Comparison of ENCODE assay signal across 8 cellular contexts in the genomic region with DNA sequence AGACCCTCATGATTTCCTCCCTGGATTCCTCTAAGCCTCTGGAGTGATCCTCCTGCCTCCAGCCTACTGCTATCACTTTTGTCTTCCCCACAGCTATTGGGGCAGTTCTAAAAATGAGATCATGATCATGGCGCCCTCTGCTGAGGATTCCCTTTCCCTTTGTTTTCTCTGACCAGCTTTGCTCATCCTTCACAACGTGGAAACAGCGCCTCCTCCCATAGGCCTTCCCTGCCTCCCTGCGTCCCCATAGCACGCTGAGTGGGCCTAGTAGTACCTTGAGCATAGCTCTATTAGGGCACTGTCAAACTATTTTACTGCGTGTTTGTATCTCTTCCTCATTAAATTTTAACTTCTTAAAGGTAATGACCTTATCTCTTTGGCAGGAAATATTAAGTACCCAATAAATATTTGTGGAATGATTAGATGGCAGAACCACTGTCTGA.
DNase-seq lines count a peak whose midpoint lies in the region; ATAC-seq and TF ChIP-seq lines count a peak whose summit lies in the region.

No MANE protein-coding gene starts in this region.

- H3K79me2 ChIP-seq in Karpas-422 (ENCODE audit: low read length): no peaks in the 10 kb centered on the region
- H3K79me2 ChIP-seq in PC-3 (ENCODE audit: low read length): no peaks in the 10 kb centered on the region

- no peak overlapping the region for H3K4me2 ChIP-seq in Karpas-422 (ENCODE audit: low read depth, low read length, poor library complexity, severe bottlenecking)
- H3K4me2 ChIP-seq in PC-3 (ENCODE audit: low read length): peak overlapping the region; percentile 69

- TF ChIP-seq EP300 in transverse colon (IDR thresholded peaks at IDR 0.05; ENCODE audit: low read depth): no peak
- TF ChIP-seq EP300 in gastroesophageal sphincter (IDR thresholded peaks at IDR 0.05): no peak

- in situ Hi-C loops in transverse colon (cut with MboI; ENCODE audit: low pct_ligation_motif_present in 1 of 4, low pct_unique_long_range_greater_than_20kb in 1 of 4, low sequenced_read_pairs in 3 of 4): loop anchor here in 1 of 4 donors (25.0 kb wide), 1 partner anchor 686 kb away; no protein-coding TSS in a partner anchor

- H2AFZ ChIP-seq in Karpas-422 (ENCODE audit: low read length) (no peak overlapping the region), PC-3 (ENCODE audit: low read length) (peak overlapping the region; percentile 45; the same call in 1 of the 2 replicates)

- DNase-seq in D341Med (ENCODE audit: low spot score) (peak; percentile 75), Karpas-422 (peak; percentile 82), PC-3 (peak; percentile 84), caudate nucleus (lab: John Stamatoyannopoulos, UW) (peak in 56 of 61 donors; percentile 12 to 88 (median 67)), transverse colon (peak; percentile 55)

- no peaks in the 10 kb centered on the region for H3K36me3 ChIP-seq in Karpas-422 (ENCODE audit: insufficient read depth, low read length)
- no peaks in the 10 kb centered on the region for H3K36me3 ChIP-seq in PC-3 (ENCODE audit: low read depth, low read length)
- no peaks in the 10 kb centered on the region for H3K36me3 ChIP-seq in liver (ENCODE audit: control insufficient read depth in 4 of 4, insufficient read depth in 3 of 4, low read depth in 1 of 4, low read length in 3 of 4)
- no peaks in the 10 kb centered on the region for H3K36me3 ChIP-seq in transverse colon
- H3K36me3 ChIP-seq in gastroesophageal sphincter: no peaks in the 10 kb centered on the region

- intact Hi-C loops in PC-3 (cut with micrococcal nuclease): loop anchor here (1.0 to 10.0 kb wide), 10 partner anchors 69 to 727 kb away; a partner anchor contains a TSS
- intact Hi-C loops in transverse colon (cut with DNase I; ENCODE audit: low total_unique reads): no loop called here

- ATAC-seq in GM21381 (IDR thresholded peaks at IDR 0.05; ENCODE audit: unreplicated experiment) (peak; percentile 73), PC-3 (peak; percentile 88), gastroesophageal sphincter (no peak)

- BruUV-seq in PC-3 (replicated peaks; lab: Mats Ljungman, UMichigan): no TSS peak

- TF ChIP-seq POLR2A in transverse colon (IDR thresholded peaks at IDR 0.05) (no peak), gastroesophageal sphincter (IDR thresholded peaks at IDR 0.05) (no peak)

- no peaks in the 10 kb centered on the region for H3F3A ChIP-seq in PC-3 (ENCODE audit: low read length, unreplicated experiment)

- H3K9me2 ChIP-seq in Karpas-422 (replicated peaks; ENCODE audit: insufficient read depth, low read length): no peaks in the 10 kb centered on the region
- no peaks in the 10 kb centered on the region for H3K9me2 ChIP-seq in PC-3 (replicated peaks; ENCODE audit: low read length)

- H3K9me3 ChIP-seq in Karpas-422 (ENCODE audit: low read length) (no peaks in the 10 kb centered on the region), PC-3 (ENCODE audit: low read length) (no peaks in the 10 kb centered on the region), liver (ENCODE audit: control insufficient read depth in 4 of 4, low read length in 3 of 4) (no peaks in the 10 kb centered on the region), transverse colon (no peaks in the 10 kb centered on the region), gastroesophageal sphincter (no peaks in the 10 kb centered on the region)

- H3K27ac ChIP-seq in Karpas-422 (ENCODE audit: low read length) (no peak overlapping the region), PC-3 (ENCODE audit: low read length) (peak overlapping the region; percentile 69), caudate nucleus (ENCODE audit: low read depth, low read length) (peak overlapping the region; percentile 71), liver (ENCODE audit: low read depth in 1 of 2, low read length in 2 of 2) (no peak overlapping the region), transverse colon (no peak overlapping the region), gastroesophageal sphincter (no peak overlapping the region)

- 14% methylated on average over 6 of the region's 6 CpGs for WGBS in liver
- 13 to 21% methylated on average over 3 to 6 of the region's 6 CpGs for WGBS in transverse colon (ENCODE audit: low coverage in 1 of 2), 2 donors
- WGBS in gastroesophageal sphincter (ENCODE audit: low coverage in 1 of 2), 2 donors: 26 to 46% methylated on average over 6 of the region's 6 CpGs

- CTCF ChIA-PET in PC-3 (lab: Charles Lee): interaction anchor here (0.7 to 1.1 kb wide), 6 partner anchors 204 to 728 kb away, joined by 3 to 5 read pairs (median 3); no protein-coding TSS in a partner anchor

- H3K9ac ChIP-seq in Karpas-422 (ENCODE audit: low read length) (no peak overlapping the region), PC-3 (ENCODE audit: low read length) (peak overlapping the region; percentile 14), liver (ENCODE audit: low read depth in 1 of 2, low read length in 2 of 2) (peak overlapping the region in 1 of 2 donors; percentile 7)

- H3K27me3 ChIP-seq in Karpas-422 (ENCODE audit: low read length) (no peaks in the 10 kb centered on the region), PC-3 (ENCODE audit: low read length) (no peaks in the 10 kb centered on the region), liver (ENCODE audit: control insufficient read depth in 4 of 4, insufficient read depth in 4 of 4, low read length in 3 of 4) (no peaks in the 10 kb centered on the region), transverse colon (no peaks in the 10 kb centered on the region), gastroesophageal sphincter (peaks cover 4% of the 10 kb centered on the region)

- H3K4me1 ChIP-seq in Karpas-422 (ENCODE audit: low read length) (no peaks in the 10 kb centered on the region), PC-3 (ENCODE audit: insufficient read depth, low read length) (peaks cover 27% of the 10 kb centered on the region), liver (ENCODE audit: control insufficient read depth in 4 of 4, insufficient read depth in 4 of 4, low read length in 3 of 4) (peaks cover 1 to 13% (median 5%) of the 10 kb centered on the region in 4 donors), transverse colon (no peaks in the 10 kb centered on the region), gastroesophageal sphincter (no peaks in the 10 kb centered on the region)

- TF ChIP-seq CTCF in PC-3 (conservative IDR thresholded peaks at IDR 0.05; ENCODE audit: low read depth, low read length) (peak; percentile 94), liver (IDR thresholded peaks at IDR 0.05; ENCODE audit: low read depth, low read length, missing input control) (peak; percentile 54), transverse colon (IDR thresholded peaks at IDR 0.05) (peak; percentile 25 to 42 (median 25)), gastroesophageal sphincter (IDR thresholded peaks at IDR 0.05) (peak in 1 of 4 experiments; percentile 48)

- POLR2A ChIA-PET in PC-3 (lab: Charles Lee; ENCODE audit: unreplicated experiment): interaction anchor here (0.6 to 0.7 kb wide), 2 partner anchors 394 to 570 kb away, joined by 3 to 7 read pairs; no protein-coding TSS in a partner anchor

- H4K20me1 ChIP-seq in Karpas-422 (ENCODE audit: insufficient read depth, low read depth, low read length): no peaks in the 10 kb centered on the region
- no peaks in the 10 kb centered on the region for H4K20me1 ChIP-seq in PC-3 (ENCODE audit: low read length)

- no peak overlapping the region for H3K4me3 ChIP-seq in Karpas-422 (ENCODE audit: low read length)
- peak overlapping the region; percentile 27; the same call in 1 of the 2 replicates for H3K4me3 ChIP-seq in PC-3 (ENCODE audit: low read length)
- H3K4me3 ChIP-seq in liver (ENCODE audit: low read depth in 1 of 3, low read length in 3 of 3): no peak overlapping the region
- no peak overlapping the region for H3K4me3 ChIP-seq in transverse colon
- H3K4me3 ChIP-seq in gastroesophageal sphincter: no peak overlapping the region

- TF ChIP-seq RAD21 in liver (IDR thresholded peaks at IDR 0.05): peak; percentile 84 to 90

TF ChIP-seq in liver, 16 proteins besides CTCF, POLR2A, EP300 and RAD21:
- no peak for TF ChIP-seq FOXA1 (IDR thresholded peaks at IDR 0.05)
- peak in 1 of 2 donors; percentile 63 for TF ChIP-seq JUND (IDR thresholded peaks at IDR 0.05)
- peak; percentile 40 for TF ChIP-seq YY1 (IDR thresholded peaks at IDR 0.05)

Comparison
In these comparisons a context has a peak if more than half of its experiments do, and no peak if none do; other contexts are left out.
1. H3K27ac ChIP-seq: peak in PC-3 (single experiment) and caudate nucleus (single experiment); none in Karpas-422 (single experiment), liver (0 of 2), transverse colon (0 of 4) and gastroesophageal sphincter (0 of 4).
2. Peak in every context shown above with its lines, with median percentiles within 50 percentile points of each other: DNase-seq.